16 cellular contexts compared by ENCODE assay signal in the genomic region with DNA sequence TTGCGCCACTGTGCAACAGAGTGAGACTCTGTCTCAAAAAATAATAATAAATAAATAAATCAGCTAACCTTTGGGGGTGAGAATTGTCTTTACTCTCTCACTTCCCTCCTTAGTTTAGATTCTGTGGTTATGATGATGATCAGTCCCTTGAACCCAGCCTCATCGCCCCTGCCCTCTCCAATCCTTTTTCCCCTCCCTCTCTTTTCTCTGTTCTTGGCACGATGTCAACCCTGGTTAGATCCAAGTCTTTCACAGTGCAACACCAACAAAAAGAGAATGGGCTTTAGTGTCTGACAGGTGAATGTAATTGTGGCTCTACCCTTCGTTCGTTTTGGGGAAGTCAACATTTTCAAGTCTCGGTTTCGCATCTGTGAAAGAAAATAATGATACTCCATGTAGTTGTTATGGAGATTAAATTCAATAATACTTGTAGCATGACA. TPM values are rescaled to one million over a fixed set of nuclear protein-coding genes. Genes with fewer than 3 reads are reported as not detected.
DNase-seq lines count a peak whose midpoint lies in the region; ATAC-seq, FAIRE-seq and TF ChIP-seq lines count a peak whose summit lies in the region.
"Had no signal": no experiment of that assay in that cellular context is flagged by ENCODE, and none has a peak within 500 bp of the region (broad histone marks: within the 10 kb centered on the region; RNA-seq: fewer than 3 reads in every experiment).

No MANE protein-coding gene starts in this region.

- no peak overlapping the region for H3K9ac ChIP-seq in GM12878 (ENCODE audit: control insufficient read depth, insufficient read depth, low read length)

- TF ChIP-seq CTCF in GM12878 (IDR thresholded peaks at IDR 0.05 in 2 of 3, conservative IDR thresholded peaks at IDR 0.05 in 1 of 3; ENCODE audit: control insufficient read depth in 2 of 3, extremely low read depth in 1 of 3, insufficient read depth in 1 of 3, low read depth in 3 of 3, low read length in 3 of 3) (no peak), WTC11 (IDR thresholded peaks at IDR 0.05) (no peak)

- peaks cover 5% of the 10 kb centered on the region; the same call in 1 of the 2 replicates for H3K4me1 ChIP-seq in GM12878 (ENCODE audit: control insufficient read depth, insufficient read depth, low read length)
- H3K4me1 ChIP-seq: BE2C had no signal

- BruUV-seq in GM12878 (replicated peaks; lab: Mats Ljungman, UMichigan) = no TSS peak

- peaks cover 4% of the 10 kb centered on the region for H3K27me3 Mint-ChIP-seq in activated CD4-positive, alpha-beta memory T cell treated with anti-CD3 and anti-CD28 coated beads for 36 hours
- no peaks in the 10 kb centered on the region for H3K27me3 Mint-ChIP-seq in WTC11 (ENCODE audit: low read depth)

- H3K4me2 ChIP-seq in GM12878 (ENCODE audit: control insufficient read depth, insufficient read depth) = peak overlapping the region; percentile 15; the same call in 1 of the 2 replicates

- no peak for TF ChIP-seq EP300 in GM12878 (IDR thresholded peaks at IDR 0.05; ENCODE audit: borderline replicate concordance in 1 of 2, control insufficient read depth in 1 of 2, low read depth in 2 of 2, low read length in 2 of 2)

- RAD21 ChIA-PET in GM12878 (lab: Charles Lee; ENCODE audit: unreplicated experiment) = no interaction called here

- no peaks in the 10 kb centered on the region for H4K20me1 ChIP-seq in GM12878 (ENCODE audit: control insufficient read depth, insufficient read depth)

- H3K27me3 ChIP-seq in GM12878 (replicated peaks in 1 of 2; ENCODE audit: control insufficient read depth in 2 of 2, insufficient read depth in 2 of 2, low read length in 1 of 2) = no peaks in the 10 kb centered on the region; a peak in 1 of 4 replicates
- H3K27me3 ChIP-seq: BE2C had no signal

- ATAC-seq in GM18517 (IDR thresholded peaks at IDR 0.05; ENCODE audit: unreplicated experiment) (peak; percentile 67), GM21515 (IDR thresholded peaks at IDR 0.05; ENCODE audit: unreplicated experiment) (peak; percentile 68), HG03342 (IDR thresholded peaks at IDR 0.05; ENCODE audit: unreplicated experiment) (peak; percentile 89), GM12878 (peak; percentile 89), WTC11 (no peak)
- ATAC-seq: activated T-cell treated with anti-CD3 and anti-CD28 coated beads, Interleukin-2, amount 50 U/mL, for 4 hours had no signal

- peak; percentile 38 for DNase-seq in GM12878 (ENCODE audit: low read depth, low spot score)
- DNase-seq in activated CD4-positive, alpha-beta memory T cell treated with anti-CD3 and anti-CD28 coated beads for 36 hours = no peak
- DNase-seq in epidermal melanocyte (ENCODE audit: insufficient read length, low spot score) = no peak
- DNase-seq in activated CD4-positive, CD25-positive, alpha-beta regulatory T cell treated with anti-CD3 and anti-CD28 coated beads, Interleukin-2, amount 50 U/mL, for 72 hours = no peak
- DNase-seq in WTC11 (ENCODE audit: low spot score) = no peak
- DNase-seq: activated T-cell treated with anti-CD3 and anti-CD28 coated beads, Interleukin-2, amount 50 U/mL, for 4 hours; BE2C; NCI-H1105 treated with DMSO at 0.1 percent for 48 hours; NCI-H526 treated with DMSO at 0.1 percent for 48 hours; SHP77 had no signal

- H3K9me3 ChIP-seq in GM12878 (replicated peaks; ENCODE audit: control insufficient read depth, insufficient read depth, low read length) = peaks cover 4% of the 10 kb centered on the region
- H3K9me3 ChIP-seq: BE2C had no signal

- intact Hi-C loops in GM12878 (cut with micrococcal nuclease; ENCODE audit: unreplicated experiment) = no loop called here
- intact Hi-C loops in activated CD4-positive, alpha-beta memory T cell treated with anti-CD3 and anti-CD28 coated beads for 36 hours (cut with micrococcal nuclease) = no loop called here

- H3K4me1 Mint-ChIP-seq in activated CD4-positive, alpha-beta memory T cell treated with anti-CD3 and anti-CD28 coated beads for 36 hours (ENCODE audit: low read depth) = no peaks in the 10 kb centered on the region
- peaks cover 9% of the 10 kb centered on the region for H3K4me1 Mint-ChIP-seq in WTC11

- no peak overlapping the region for H3K4me3 Mint-ChIP-seq in activated CD4-positive, alpha-beta memory T cell treated with anti-CD3 and anti-CD28 coated beads for 36 hours
- no peak overlapping the region for H3K4me3 Mint-ChIP-seq in WTC11
- H3K4me3 Mint-ChIP-seq: activated T-cell treated with anti-CD3 and anti-CD28 coated beads, Interleukin-2, amount 50 U/mL, for 4 hours had no signal

- no peak overlapping the region for H3K4me3 ChIP-seq in GM12878

- H3K36me3 Mint-ChIP-seq in activated CD4-positive, alpha-beta memory T cell treated with anti-CD3 and anti-CD28 coated beads for 36 hours = peaks cover 2% of the 10 kb centered on the region
- H3K36me3 Mint-ChIP-seq in WTC11 = peaks cover 9% of the 10 kb centered on the region

- no peak overlapping the region for H2AFZ ChIP-seq in GM12878 (ENCODE audit: control insufficient read depth, low read depth, low read length)

- no peak for TF ChIP-seq RAD21 in GM12878 (IDR thresholded peaks at IDR 0.05; ENCODE audit: insufficient read depth, low read depth, low read length)

- CTCF ChIA-PET in GM12878 (lab: Yijun Ruan, JAX) (interaction anchor here (1.1 kb wide), 1 partner anchor 11 kb away, joined by 5 read pairs; no protein-coding TSS in a partner anchor), WTC11 (lab: Charles Lee) (interaction anchor here (1.0 kb wide), 1 partner anchor 157 kb away, joined by 3 read pairs; no protein-coding TSS in a partner anchor)
- CTCF ChIA-PET in activated CD4-positive, alpha-beta memory T cell treated with anti-CD3 and anti-CD28 coated beads for 36 hours (lab: Charles Lee) = no interaction called here

- H3K9me3 Mint-ChIP-seq in activated CD4-positive, alpha-beta memory T cell treated with anti-CD3 and anti-CD28 coated beads for 36 hours = peaks cover 2% of the 10 kb centered on the region
- H3K9me3 Mint-ChIP-seq in WTC11 = peaks cover 10% of the 10 kb centered on the region
- H3K9me3 Mint-ChIP-seq: activated T-cell treated with anti-CD3 and anti-CD28 coated beads, Interleukin-2, amount 50 U/mL, for 4 hours had no signal

- SMC1A ChIA-PET in GM12878 (lab: Charles Lee; ENCODE audit: uncharacterized antibody, unreplicated experiment) = interaction anchor here (0.6 kb wide), 1 partner anchor 83 kb away, joined by 4 read pairs; no protein-coding TSS in a partner anchor

- 11% methylated on average over 7 of the region's 7 CpGs for WGBS in GM12878 (ENCODE audit: insufficient coverage, insufficient replicate concordance, low lambda C conversion rate, missing lambda C conversion rate)

- H3K27ac ChIP-seq in GM12878 (ENCODE audit: control insufficient read depth, insufficient read depth) = no peak overlapping the region

- no peak overlapping the region for H3K27ac Mint-ChIP-seq in activated CD4-positive, alpha-beta memory T cell treated with anti-CD3 and anti-CD28 coated beads for 36 hours
- no peak overlapping the region for H3K27ac Mint-ChIP-seq in WTC11

- no peaks in the 10 kb centered on the region for H3K79me2 ChIP-seq in GM12878 (ENCODE audit: control insufficient read depth, insufficient read depth, low read length)

- peak; percentile 47 for FAIRE-seq in GM12878 (lab: Jason Lieb, UNC)
- FAIRE-seq: astrocyte, frontal cortex, HTR-8/SVneo had no signal

- H3K36me3 ChIP-seq in GM12878 (ENCODE audit: control insufficient read depth in 2 of 2, insufficient read depth in 2 of 2, low read length in 1 of 2) = no peaks in the 10 kb centered on the region
- H3K36me3 ChIP-seq: BE2C had no signal

- POLR2A ChIA-PET in GM12878 (lab: Charles Lee) = no interaction called here
- POLR2A ChIA-PET in activated CD4-positive, alpha-beta memory T cell treated with anti-CD3 and anti-CD28 coated beads for 36 hours (lab: Charles Lee) = no interaction called here
- POLR2A ChIA-PET in WTC11 (lab: Charles Lee) = no interaction called here

- TF ChIP-seq POLR2A in GM12878 (IDR thresholded peaks at IDR 0.05; ENCODE audit: low read depth, low read length) = no peak

- in situ Hi-C loops in GM12878 (cut with MboI) = no loop called here

TF ChIP-seq in WTC11, 78 proteins besides CTCF, POLR2A, EP300 and RAD21:
- TF ChIP-seq MYBL2 (CRISPR knock-in tag; IDR thresholded peaks at IDR 0.05) (no peak), FOXJ3 (CRISPR knock-in tag; IDR thresholded peaks at IDR 0.05; ENCODE audit: borderline replicate concordance) (no peak), ESRRA (CRISPR knock-in tag; IDR thresholded peaks at IDR 0.05; ENCODE audit: borderline replicate concordance) (no peak)
- TF ChIP-seq, protein P1, sequence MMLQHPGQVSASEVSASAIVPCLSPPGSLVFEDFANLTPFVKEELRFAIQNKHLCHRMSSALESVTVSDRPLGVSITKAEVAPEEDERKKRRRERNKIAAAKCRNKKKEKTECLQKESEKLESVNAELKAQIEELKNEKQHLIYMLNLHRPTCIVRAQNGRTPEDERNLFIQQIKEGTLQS (CRISPR knock-in tag; conservative IDR thresholded peaks at IDR 0.05) = no peak

RNA-seq across cellular contexts. Expression of a gene that starts 59.0 kb away (rescaled TPM):
- not detected in 2 replicates for total RNA-seq in GM12878 (2013; cell fraction: nucleolus; rRNA removed)
- total RNA-seq in GM12878 (2014; rRNA removed) (not detected in 2 replicates), GM12878 (2014; rRNA removed; fragmentation: Illumina TruSeq; extraction: Trizol) (not detected in 2 replicates), GM12878 (2021) (0.08 and 0.15 TPM in 2 replicates), WTC11 (2021) (1.9 to 2.7 TPM (median 2.1 TPM) in 3 replicates)
- not detected for polyA plus RNA-seq in GM12878 (2011; ENCODE audit: low read depth)
- polyA plus RNA-seq in GM12878 (2011; rRNA removed) (not detected in 2 replicates), GM12878 (2014; fragmentation: Illumina TruSeq; extraction: Trizol) (not detected in 2 replicates), GM12878 (2014; fragmentation: Nextera tagmentation; extraction: Ambion mirVana) (not detected), GM12878 (2014; rRNA removed) (not detected in 2 replicates), GM12878 (2016; fragmentation: Nextera tagmentation; extraction: Ambion mirVana) (not detected)
- polyA plus RNA-seq in GM12878 (2011; cell fraction: cytosol; rRNA removed) = 0.03 TPM in 1 of 2 replicates, not detected in the other
- not detected in 2 replicates for polyA plus RNA-seq in GM12878 (2011; cell fraction: nucleus; rRNA removed)
- not detected in 2 replicates for polyA plus RNA-seq in GM12878 (2012)
- polyA minus RNA-seq in GM12878 (2011; rRNA and poly(A)+ RNA removed) = not detected in 2 replicates
- polyA minus RNA-seq in GM12878 (2011; cell fraction: cytosol; rRNA and poly(A)+ RNA removed) = 0.83 TPM in 1 of 2 replicates, not detected in the other
- polyA minus RNA-seq in GM12878 (2011; cell fraction: nucleus; rRNA and poly(A)+ RNA removed) = not detected in 2 replicates
- under 1 TPM in 1 of 2 experiments, not detected in 1; 0.29 TPM for total RNA-seq in activated CD4-positive, alpha-beta memory T cell treated with anti-CD3 and anti-CD28 coated beads for 36 hours
